Comparison of ENCODE assay signal across 10 cellular contexts in the genomic region with DNA sequence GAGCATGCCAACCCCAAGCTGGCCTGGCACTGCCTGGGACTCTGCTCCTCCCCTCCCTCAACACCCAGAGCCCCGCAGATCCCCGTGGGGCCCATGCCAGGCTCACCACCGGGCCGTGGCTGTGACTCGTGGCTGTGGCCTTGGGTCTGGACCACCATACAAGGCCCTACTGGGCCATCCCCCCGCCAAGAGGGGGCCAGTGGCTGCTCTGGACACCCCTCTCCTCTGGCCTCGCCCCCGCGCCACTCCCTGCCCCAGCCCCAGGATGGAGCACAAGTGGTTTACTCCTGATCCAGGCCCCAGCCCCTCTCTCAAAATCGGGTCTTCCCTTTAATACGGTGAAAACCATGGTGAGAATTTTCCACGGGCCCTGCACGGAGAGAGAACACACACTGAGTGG. TPM values are rescaled to one million over a fixed set of nuclear protein-coding genes. Genes with fewer than 3 reads are reported as not detected.
"Had no signal": no experiment of that assay in that cellular context is flagged by ENCODE, and none has a peak within 500 bp of the region (broad histone marks: within the 10 kb centered on the region; RNA-seq: fewer than 3 reads in every experiment).

No MANE protein-coding gene starts in this region.

- H3K27ac ChIP-seq: GM23248 had no signal

- DNase-seq: GM23248, GOT3, H7, H9, HCEC 1CT, HFFc6 had no signal

- H2AFZ ChIP-seq: GM23248, GM23338 had no signal

- H3K9ac ChIP-seq: GM23248 had no signal

- H3K4me3 ChIP-seq: GM23248, GM23338, HAP-1 had no signal

- H3K4me3 Mint-ChIP-seq: GM23338, H9, HFFc6 had no signal

- H3K27ac Mint-ChIP-seq: GM23338, H9, HFFc6 had no signal

- FAIRE-seq: H54 had no signal

- H3K4me2 ChIP-seq: GM23338 had no signal

- H3K9me3 ChIP-seq: HAP-1 had no signal

- H3K4me1 Mint-ChIP-seq: H9 had no signal

- H3K4me1 ChIP-seq: HAP-1 had no signal

- H3K9me3 Mint-ChIP-seq: GM23338, H9, HFFc6 had no signal

RNA-seq across cellular contexts. Expression of gene PABPN1L, which starts 3.0 kb away (rescaled TPM):
- total RNA-seq: GM23248, GM23338, H4, H7, H9, HFFc6 had no signal
- polyA plus RNA-seq: GM23248, GM23338 had no signal
